Comparison of ENCODE assay signal across 1 cellular context in the genomic region with DNA sequence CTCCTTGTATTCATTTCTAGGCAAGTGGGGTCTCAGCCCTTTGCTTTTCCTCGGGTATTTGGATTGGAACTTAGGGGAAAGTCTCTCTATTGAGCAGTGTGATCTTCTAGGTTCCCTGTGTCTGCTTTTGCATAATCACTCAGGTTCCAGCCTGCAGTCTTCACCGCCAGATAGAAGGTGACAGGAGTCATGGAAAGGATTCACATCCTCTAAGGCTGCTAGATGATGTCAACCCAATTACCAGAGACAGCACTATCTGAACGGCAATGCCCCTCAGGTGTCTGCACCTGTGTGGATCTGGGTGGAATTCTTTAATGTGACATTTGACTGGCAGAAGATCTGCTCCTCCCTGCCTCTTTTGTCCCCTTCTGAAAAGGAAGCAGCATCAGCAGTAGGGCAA.
TF ChIP-seq lines count a peak whose summit lies in the region.

No MANE protein-coding gene starts in this region.

TF ChIP-seq in A549, 52 proteins besides CTCF, POLR2A, EP300 and RAD21 (continued from another document):
- TF ChIP-seq, protein P1, sequence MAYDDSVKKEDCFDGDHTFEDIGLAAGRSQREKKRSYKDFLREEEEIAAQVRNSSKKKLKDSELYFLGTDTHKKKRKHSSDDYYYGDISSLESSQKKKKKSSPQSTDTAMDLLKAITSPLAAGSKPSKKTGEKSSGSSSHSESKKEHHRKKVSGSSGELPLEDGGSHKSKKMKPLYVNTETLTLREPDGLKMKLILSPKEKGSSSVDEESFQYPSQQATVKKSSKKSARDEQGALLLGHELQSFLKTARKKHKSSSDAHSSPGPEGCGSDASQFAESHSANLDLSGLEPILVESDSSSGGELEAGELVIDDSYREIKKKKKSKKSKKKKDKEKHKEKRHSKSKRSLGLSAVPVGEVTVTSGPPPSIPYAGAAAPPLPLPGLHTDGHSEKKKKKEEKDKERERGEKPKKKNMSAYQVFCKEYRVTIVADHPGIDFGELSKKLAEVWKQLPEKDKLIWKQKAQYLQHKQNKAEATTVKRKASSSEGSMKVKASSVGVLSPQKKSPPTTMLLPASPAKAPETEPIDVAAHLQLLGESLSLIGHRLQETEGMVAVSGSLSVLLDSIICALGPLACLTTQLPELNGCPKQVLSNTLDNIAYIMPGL (CRISPR knock-in tag; IDR thresholded peaks at IDR 0.05; ENCODE audit: borderline replicate concordance) = no peak
- TF ChIP-seq ESRRA (IDR thresholded peaks at IDR 0.05; ENCODE audit: borderline replicate concordance, low read length) (no peak), MAZ (IDR thresholded peaks at IDR 0.05; ENCODE audit: borderline replicate concordance, low read depth, low read length) (no peak)
